24 cellular contexts compared by ENCODE assay signal in genomic region chr1:218847966-218848365, GRCh38.
"Had no signal": no experiment of that assay in that cellular context is flagged by ENCODE, and none has a peak within 500 bp of the region (broad histone marks: within the 10 kb centered on the region; RNA-seq: fewer than 3 reads in every experiment).

No MANE protein-coding gene starts in this region.

- ATAC-seq: foreskin keratinocyte; gastroesophageal sphincter; mucosa of descending colon; natural killer cell treated with Interleukin-12 subunit alpha and Interleukin-12 subunit beta and Interleukin-15 and Interleukin-18, amount 100 ng/mL, for 72 hours; right lobe of liver; stimulated activated naive CD8-positive, alpha-beta T cell treated with anti-CD3 and anti-CD28 coated beads, Interleukin-15, amount 100 ng/mL, for 72 hours had no signal

- DNase-seq: dorsolateral prefrontal cortex; effector CD4-positive, alpha-beta T cell; foreskin keratinocyte; heart right ventricle; hippocampal formation; mesenchymal stem cell; mucosa of descending colon; naive B cell; right lobe of liver; stimulated activated CD4-positive, alpha-beta T cell treated with anti-CD3 and anti-CD28 coated beads, Interleukin-12 subunit alpha, Interleukin-12 subunit beta, amount 100 ng/mL, for 4 hours; stimulated activated CD4-positive, alpha-beta T cell treated with anti-CD3 and anti-CD28 coated beads, Interleukin-1b, Interleukin-23, amount 100 ng/mL, for 48 hours; stimulated activated CD4-positive, alpha-beta T cell treated with anti-CD3 and anti-CD28 coated beads, Interleukin-4, amount 100 ng/mL, for 1 hour; stimulated activated CD8-positive, alpha-beta memory T cell treated with anti-CD3 and anti-CD28 coated beads, Interleukin-4, amount 100 ng/mL, for 48 hours; stimulated activated naive CD4-positive, alpha-beta T cell; stimulated activated naive CD8-positive, alpha-beta T cell treated with anti-CD3 and anti-CD28 coated beads, Interleukin-15, amount 100 ng/mL, for 72 hours; trophoblast cell had no signal

- H3K27me3 Mint-ChIP-seq: natural killer cell treated with Interleukin-12 subunit alpha and Interleukin-12 subunit beta and Interleukin-15 and Interleukin-18, amount 100 ng/mL, for 72 hours; progenitor cell of endocrine pancreas; stimulated activated naive CD8-positive, alpha-beta T cell treated with anti-CD3 and anti-CD28 coated beads, Interleukin-15, amount 100 ng/mL, for 72 hours had no signal

- H3K4me3 ChIP-seq: dorsolateral prefrontal cortex, gastroesophageal sphincter, heart right ventricle, mucosa of descending colon, right lobe of liver, smooth muscle cell, suprapubic skin, vagina had no signal

- H3K9me3 Mint-ChIP-seq: mesothelial cell of epicardium, neural crest cell had no signal

- H3K27ac Mint-ChIP-seq: mesothelial cell of epicardium; naive B cell; natural killer cell treated with Interleukin-12 subunit alpha and Interleukin-12 subunit beta and Interleukin-15 and Interleukin-18, amount 100 ng/mL, for 72 hours; progenitor cell of endocrine pancreas; stimulated activated naive CD8-positive, alpha-beta T cell treated with anti-CD3 and anti-CD28 coated beads, Interleukin-15, amount 100 ng/mL, for 72 hours had no signal

- H3K36me3 Mint-ChIP-seq: mesothelial cell of epicardium; naive B cell; natural killer cell treated with Interleukin-12 subunit alpha and Interleukin-12 subunit beta and Interleukin-15 and Interleukin-18, amount 100 ng/mL, for 72 hours had no signal

- H3K4me1 Mint-ChIP-seq: naive B cell; neural crest cell; stimulated activated naive CD8-positive, alpha-beta T cell treated with anti-CD3 and anti-CD28 coated beads, Interleukin-15, amount 100 ng/mL, for 72 hours had no signal

- H3K4me3 Mint-ChIP-seq: mesothelial cell of epicardium; naive B cell; natural killer cell treated with Interleukin-12 subunit alpha and Interleukin-12 subunit beta and Interleukin-15 and Interleukin-18, amount 100 ng/mL, for 72 hours; neural crest cell; stimulated activated naive CD8-positive, alpha-beta T cell treated with anti-CD3 and anti-CD28 coated beads, Interleukin-15, amount 100 ng/mL, for 72 hours had no signal
